ENCODE assay signal across 17 cellular contexts in the genomic region with DNA sequence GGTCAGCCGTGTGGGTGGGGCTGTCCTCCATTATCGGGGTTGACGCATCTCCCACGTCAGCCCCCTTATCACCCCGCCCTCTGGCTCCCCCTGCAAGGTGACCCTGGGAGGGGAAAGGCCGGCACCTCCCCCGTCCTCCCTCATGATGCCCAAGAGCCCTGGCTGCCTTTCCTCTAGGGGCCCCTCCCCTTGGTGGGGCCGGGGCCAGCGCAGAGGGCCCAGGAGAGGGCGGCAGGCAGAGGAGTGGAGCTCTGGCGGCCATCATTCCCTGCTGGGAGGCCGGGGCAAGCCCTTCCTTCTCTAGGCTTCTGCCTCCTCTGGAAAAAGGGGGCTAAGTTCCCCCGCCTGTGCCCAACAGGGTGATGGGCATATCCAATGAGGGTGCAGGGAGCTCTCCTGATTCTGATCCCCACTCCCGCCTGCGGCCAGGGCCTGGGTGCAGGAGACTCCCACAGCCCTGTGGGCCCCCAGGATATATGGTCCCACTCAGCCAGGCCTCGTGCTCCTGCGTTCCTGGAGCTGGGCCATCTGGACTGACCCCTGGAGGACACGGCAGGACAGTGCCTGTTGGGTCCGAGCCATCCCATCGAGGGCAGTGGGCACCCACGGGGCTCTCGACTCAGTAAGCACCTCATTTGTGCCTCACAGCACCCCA. TPM values are rescaled to one million over a fixed set of nuclear protein-coding genes. Genes with fewer than 3 reads are reported as not detected.
DNase-seq lines count a peak whose midpoint lies in the region; ATAC-seq and TF ChIP-seq lines count a peak whose summit lies in the region.
"Had no signal": no experiment of that assay in that cellular context is flagged by ENCODE, and none has a peak within 500 bp of the region (broad histone marks: within the 10 kb centered on the region; RNA-seq: fewer than 3 reads in every experiment).

No MANE protein-coding gene starts in this region.

- DNase-seq in H7 (peak; percentile 97), body of pancreas (no peak), iPS-NIHi7 (ENCODE audit: extremely low spot score) (peak; percentile 73), retinal pigment epithelial cell (ENCODE audit: low read depth) (peak; percentile 81), GDM1 (lab: John Stamatoyannopoulos, UW) (no peak), HAP-1 (ENCODE audit: low spot score in 2 of 2) (no peak), DMS79 (lab: John Stamatoyannopoulos, UW) (no peak), NCI-H1092 (lab: John Stamatoyannopoulos, UW) (no peak)
- DNase-seq: CD4-positive, alpha-beta T cell; effector memory CD4-positive, alpha-beta T cell; naive B cell; NCI-H1105 treated with DMSO at 0.1 percent for 48 hours; NCI-H2171 treated with DMSO at 0.1 percent for 48 hours; Peyer's patch; stimulated activated naive CD4-positive, alpha-beta T cell had no signal

- no peaks in the 10 kb centered on the region for H3K9me3 ChIP-seq in body of pancreas
- H3K9me3 ChIP-seq in HAP-1 = no peaks in the 10 kb centered on the region
- H3K9me3 ChIP-seq: left lung, Peyer's patch had no signal

- peak overlapping the region in 3 of 4 donors; percentile 20 to 56 (median 22) for H3K27ac ChIP-seq in body of pancreas
- H3K27ac ChIP-seq: left lung, Peyer's patch had no signal

- H3K27me3 ChIP-seq in H7 (ENCODE audit: control insufficient read depth, insufficient read depth, low read length) (no peaks in the 10 kb centered on the region), body of pancreas (no peaks in the 10 kb centered on the region), HAP-1 (ENCODE audit: low read depth) (no peaks in the 10 kb centered on the region)
- H3K27me3 ChIP-seq: Peyer's patch had no signal

- ATAC-seq in body of pancreas = no peak
- ATAC-seq: HCT116, left lung had no signal

- in situ Hi-C loops in HAP-1 (cut with MboI; ENCODE audit: low sequenced_read_pairs) = no loop called here

- H3K4me1 ChIP-seq in body of pancreas = peaks cover 36% of the 10 kb centered on the region
- H3K4me1 ChIP-seq in HAP-1 = no peaks in the 10 kb centered on the region
- H3K4me1 ChIP-seq: left lung, Peyer's patch had no signal

- H3K36me3 ChIP-seq in H7 (replicated peaks; ENCODE audit: control insufficient read depth, insufficient read depth, low read length) (no peaks in the 10 kb centered on the region), body of pancreas (replicated peaks in 1 of 2; ENCODE audit: insufficient read depth in 1 of 2, low read depth in 2 of 2) (no peaks in the 10 kb centered on the region), HAP-1 (replicated peaks) (no peaks in the 10 kb centered on the region)
- H3K36me3 ChIP-seq: left lung, Peyer's patch had no signal

- no peak overlapping the region for H3K4me3 ChIP-seq in H7 (ENCODE audit: insufficient read depth, low read depth, low read length)
- no peak overlapping the region for H3K4me3 ChIP-seq in body of pancreas
- no peak overlapping the region for H3K4me3 ChIP-seq in retinal pigment epithelial cell (ENCODE audit: low read length)
- H3K4me3 ChIP-seq in HAP-1 = no peak overlapping the region
- H3K4me3 ChIP-seq: left lung, Peyer's patch had no signal

- no peak for TF ChIP-seq POLR2A in body of pancreas (IDR thresholded peaks at IDR 0.05)

- intact Hi-C loops in body of pancreas (cut with DNase I) = no loop called here

- TF ChIP-seq CTCF in body of pancreas (IDR thresholded peaks at IDR 0.05) (no peak), retinal pigment epithelial cell (conservative IDR thresholded peaks at IDR 0.05; ENCODE audit: low read depth, low read length) (peak; percentile 15)

- WGBS in body of pancreas, 2 donors = 51 to 52% methylated on average over 17 to 21 of the region's 22 CpGs

RNA-seq across cellular contexts. Expression of a gene that starts 12.3 kb away (rescaled TPM):
- total RNA-seq in H7 (2014; rRNA removed; shearing (Covaris generic)) = 3.6 and 4.2 TPM in 2 replicates
- total RNA-seq in body of pancreas = 10 to 100 TPM; 33.2 to 47.5 TPM

RNA-seq across cellular contexts. Expression of a gene that starts 27.7 kb away (rescaled TPM):
- total RNA-seq in H7 (2014; rRNA removed; shearing (Covaris generic)) = 263 and 296 TPM in 2 replicates
- total RNA-seq in body of pancreas = 10 to 100 TPM in 1 of 2 donors, 1 to 10 TPM in 1; 8.6 to 29.1 TPM

RNA-seq across cellular contexts. Expression of a gene that starts 28.0 kb away (rescaled TPM):
- 103 and 119 TPM in 2 replicates for total RNA-seq in H7 (2014; rRNA removed; shearing (Covaris generic))
- total RNA-seq in body of pancreas = 1 to 10 TPM; 2.6 to 3.4 TPM

RNA-seq across cellular contexts. Expression of a gene that starts 52.1 kb away (rescaled TPM):
- total RNA-seq in H7 (2014; rRNA removed; shearing (Covaris generic)) = 99.2 and 115 TPM in 2 replicates
- total RNA-seq in body of pancreas = 1 to 10 TPM; 4.6 to 7.0 TPM

Comparison
In these comparisons a context has a peak if more than half of its experiments do, and no peak if none do; other contexts are left out.
1. DNase-seq: peak in H7 (single experiment), iPS-NIHi7 (single experiment) and retinal pigment epithelial cell (single experiment); none in body of pancreas (0 of 4), GDM1 (single experiment), HAP-1 (0 of 2), DMS79 (single experiment) and NCI-H1092 (single experiment).
2. RNA of a gene that starts 28.0 kb away (total RNA-seq): 103 to 119 TPM in H7; 2.6 to 3.4 TPM in body of pancreas; every median in the first group is over 10 times any median in the second.